ENCODE assay signal across 8 cellular contexts in genomic region chrX:54496517-54496852, GRCh38. TPM values are rescaled to one million over a fixed set of nuclear protein-coding genes. Genes with fewer than 3 reads are reported as not detected.
A peak's percentile ranks its signal among the peaks of the same experiment; 100 is the strongest.
DNase-seq lines count a peak whose midpoint lies in the region; TF ChIP-seq lines count a peak whose summit lies in the region.

No MANE protein-coding gene starts in this region.

- H3K4me1 Mint-ChIP-seq in nephron progenitor cell: peaks cover 63% of the 10 kb centered on the region

- WGBS in thyroid gland, 2 donors: 52 to 57% methylated on average over 5 of the region's 5 CpGs

- H3K27ac ChIP-seq in coronary artery: peak overlapping the region; percentile 73 to 85
- peak overlapping the region in 1 of 3 donors; percentile 58 for H3K27ac ChIP-seq in thyroid gland

- no peaks in the 10 kb centered on the region for H3K4me1 ChIP-seq in thyroid gland

- peak overlapping the region; percentile 79 for H3K4me3 Mint-ChIP-seq in nephron progenitor cell

- intact Hi-C loops in thyroid gland (cut with DNase I): no loop called here

- H3K36me3 Mint-ChIP-seq in nephron progenitor cell (ENCODE audit: low read depth): peaks cover 1% of the 10 kb centered on the region

- peaks cover 67% of the 10 kb centered on the region for H3K9me3 Mint-ChIP-seq in nephron progenitor cell

- TF ChIP-seq CTCF in AG09309 (IDR thresholded peaks at IDR 0.05; ENCODE audit: control insufficient read depth, insufficient read depth, low read depth, low read length, missing control alignments) (no peak), coronary artery (IDR thresholded peaks at IDR 0.05) (no peak), nephron progenitor cell (IDR thresholded peaks at IDR 0.05) (no peak), thyroid gland (IDR thresholded peaks at IDR 0.05) (no peak)

- H3K9me3 ChIP-seq in thyroid gland: no peaks in the 10 kb centered on the region

- H3K27ac Mint-ChIP-seq in nephron progenitor cell: peak overlapping the region; percentile 57

- TF ChIP-seq POLR2A in thyroid gland (IDR thresholded peaks at IDR 0.05): no peak

- no peaks in the 10 kb centered on the region for H3K27me3 Mint-ChIP-seq in nephron progenitor cell (ENCODE audit: low read depth, poor library complexity)

- H3K4me3 ChIP-seq in AG09309 (ENCODE audit: control insufficient read depth, low read depth, low read length) (peak overlapping the region; percentile 60), coronary artery (peak overlapping the region; percentile 74), thyroid gland (replicated peaks in 1 of 3) (peak overlapping the region in 1 of 3 donors; percentile 42)
- H3K4me3 ChIP-seq in Jurkat, Clone E6-1 (ENCODE audit: low read length): peak overlapping the region; percentile 49; the same call in 1 of the 2 replicates

- DNase-seq in AG09309 (ENCODE audit: low read depth) (no peak), coronary artery (ENCODE audit: low spot score) (no peak), nephron progenitor cell (no peak), thyroid gland (no peak), NCI-H69 (lab: John Stamatoyannopoulos, UW) (no peak), SIG-M5 treated with dmso at 0.1 percent for 504 hours (lab: John Stamatoyannopoulos, UW; ENCODE audit: unreplicated experiment) (no peak)
- DNase-seq in Jurkat, Clone E6-1 (ENCODE audit: low read depth, low spot score): no peak
- DNase-seq in stimulated activated CD4-positive, alpha-beta T cell treated with anti-CD3 and anti-CD28 coated beads, Interleukin-2, amount 100 ng/mL, for 24 hours: no peak

- H3K36me3 ChIP-seq in thyroid gland: no peaks in the 10 kb centered on the region

- no peaks in the 10 kb centered on the region for H3K27me3 ChIP-seq in thyroid gland

RNA-seq across cellular contexts. Expression of gene FGD1, which starts 0.5 kb away (rescaled TPM):
- polyA plus RNA-seq in Jurkat, Clone E6-1 (2012; ENCODE audit: insufficient read depth, insufficient read length): 5.1 TPM
- 1 to 10 TPM; 3.0 to 7.1 (median 4.2) TPM for total RNA-seq in thyroid gland

RNA-seq across cellular contexts. Expression of gene GNL3L, which starts 33.5 kb away (rescaled TPM):
- polyA plus RNA-seq in Jurkat, Clone E6-1 (2012; ENCODE audit: insufficient read depth, insufficient read length): 11.5 TPM
- total RNA-seq in thyroid gland: 10 to 100 TPM; 38.0 to 57.1 (median 51.6) TPM

RNA-seq across cellular contexts. Expression of gene TSR2, which starts 56.3 kb away (rescaled TPM):
- 51.1 TPM for polyA plus RNA-seq in Jurkat, Clone E6-1 (2012; ENCODE audit: insufficient read depth, insufficient read length)
- 10 to 100 TPM; 27.9 to 39.0 (median 34.3) TPM for total RNA-seq in thyroid gland
